8 cellular contexts compared by ENCODE assay signal in the genomic region with DNA sequence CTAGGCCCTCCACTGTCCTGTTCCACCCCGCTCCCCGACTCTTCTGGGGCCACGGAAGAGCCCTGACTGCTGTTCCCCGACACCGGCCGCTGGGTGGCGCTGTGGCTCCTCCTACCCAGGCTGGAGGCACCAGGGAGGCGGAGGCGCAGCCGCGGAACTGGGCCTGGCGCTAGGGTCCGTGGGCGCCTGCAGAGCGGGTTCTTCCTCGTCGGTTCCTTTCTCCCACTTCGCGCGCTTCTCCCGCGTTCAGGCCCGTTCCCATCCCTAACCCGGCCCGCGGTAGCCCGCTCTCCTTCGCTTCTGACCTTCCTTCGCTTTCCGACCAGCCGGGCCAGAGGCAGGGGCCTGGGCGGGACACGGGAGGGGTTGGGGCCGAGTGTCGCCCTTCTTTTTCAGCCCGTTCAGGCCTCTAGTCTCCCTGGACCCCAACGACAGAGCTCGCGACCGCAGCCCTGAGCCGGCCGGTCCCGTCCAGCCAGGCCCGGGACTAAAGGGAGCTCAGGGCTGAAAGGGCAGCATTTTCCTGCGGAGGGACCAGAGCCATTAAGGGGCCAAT. TPM values are rescaled to one million over a fixed set of nuclear protein-coding genes. Genes with fewer than 3 reads are reported as not detected.
DNase-seq lines count a peak whose midpoint lies in the region; ATAC-seq and TF ChIP-seq lines count a peak whose summit lies in the region.

No MANE protein-coding gene starts in this region.

- TF ChIP-seq EP300 in sigmoid colon (IDR thresholded peaks at IDR 0.05) = no peak

- H3K27ac ChIP-seq in sigmoid colon = peak overlapping the region in 1 of 4 donors; percentile 42

- H3K9me3 ChIP-seq in sigmoid colon = no peaks in the 10 kb centered on the region

- peak; percentile 84 for ATAC-seq in HG03520 (IDR thresholded peaks at IDR 0.05; ENCODE audit: unreplicated experiment)

- H3K27me3 ChIP-seq in sigmoid colon = peaks cover 0 to 6% (median 0%) of the 10 kb centered on the region in 3 donors

- 3 to 8% methylated on average over 45 of the region's 45 CpGs for WGBS in sigmoid colon, 2 donors

- TF ChIP-seq CTCF in sigmoid colon (IDR thresholded peaks at IDR 0.05) = peak; percentile 47 to 69 (median 57)

- intact Hi-C loops in sigmoid colon (cut with DNase I) = loop anchor here (1.0 to 2.0 kb wide), 3 partner anchors 79 to 558 kb away; no protein-coding TSS in a partner anchor

- H3K4me3 ChIP-seq in sigmoid colon = peak overlapping the region; percentile 19 to 49 (median 44)

- DNase-seq in AG20443 (ENCODE audit: low spot score) (peak; percentile 86), GM19238 (ENCODE audit: insufficient read length, low spot score) (peak; percentile 61), T-helper 1 cell (peak; percentile 18 to 64 (median 58)), amygdala (lab: John Stamatoyannopoulos, UW) (peak in 48 of 56 donors; percentile 0 to 77 (median 23)), hepatic stellate cell (ENCODE audit: low spot score) (peak; percentile 75), sigmoid colon (peak; percentile 80), GF-D8 (lab: John Stamatoyannopoulos, UW) (no peak)

- H3K4me1 ChIP-seq in sigmoid colon = no peaks in the 10 kb centered on the region

- TF ChIP-seq POLR2A in sigmoid colon (IDR thresholded peaks at IDR 0.05) = no peak

- no peaks in the 10 kb centered on the region for H3K36me3 ChIP-seq in sigmoid colon

RNA-seq across cellular contexts. Expression of a gene that starts 34.3 kb away (rescaled TPM):
- total RNA-seq in sigmoid colon = under 1 TPM in 2 of 4 donors, not detected in 2; 0.14 to 0.28 TPM
- polyA plus RNA-seq in sigmoid colon = under 1 TPM; under 0.01 to 0.54 (median 0.23) TPM
